22 cellular contexts compared by ENCODE assay signal in genomic region chr2:231276986-231277385, GRCh38.
"Had no signal": no experiment of that assay in that cellular context is flagged by ENCODE, and none has a peak within 500 bp of the region (broad histone marks: within the 10 kb centered on the region; RNA-seq: fewer than 3 reads in every experiment).

No MANE protein-coding gene starts in this region.

- H3K27me3 Mint-ChIP-seq: activated naive CD8-positive, alpha-beta T cell treated with anti-CD3 and anti-CD28 coated beads for 36 hours had no signal

- DNase-seq: activated CD4-positive, CD25-positive, alpha-beta regulatory T cell treated with anti-CD3 and anti-CD28 coated beads, Interleukin-2, amount 50 U/mL, for 72 hours; activated CD8-positive, alpha-beta memory T cell treated with anti-CD3 and anti-CD28 coated beads, Interleukin-2, amount 50 U/mL, for 4 hours; activated naive CD8-positive, alpha-beta T cell treated with anti-CD3 and anti-CD28 coated beads for 36 hours; activated T-cell treated with anti-CD3 and anti-CD28 coated beads, Interleukin-2, amount 50 U/mL, for 1 hour; caudate nucleus; IMR-90; Kasumi-1; KBM-7; NCI-H1105 treated with DMSO at 0.1 percent for 48 hours; NCI-H1436 treated with DMSO at 0.1 percent for 48 hours; NCI-H187; NCI-H2081; NCI-H510A treated with DMSO at 0.1 percent for 48 hours; NCI-H69; NK-92 treated with Interleukin-12 subunit alpha and Interleukin-12 subunit beta, amount 100 ng/mL, for 24 hours; OCI-M1; RPMI8226; T-cell had no signal

- H3K9me3 Mint-ChIP-seq: activated naive CD8-positive, alpha-beta T cell treated with anti-CD3 and anti-CD28 coated beads for 36 hours; T-cell had no signal

- H3K4me1 Mint-ChIP-seq: activated naive CD8-positive, alpha-beta T cell treated with anti-CD3 and anti-CD28 coated beads for 36 hours; T-cell had no signal

- H3K9me3 ChIP-seq: breast epithelium had no signal

- H3K4me1 ChIP-seq: breast epithelium had no signal

- H3K36me3 Mint-ChIP-seq: activated naive CD8-positive, alpha-beta T cell treated with anti-CD3 and anti-CD28 coated beads for 36 hours; T-cell had no signal

- ATAC-seq: Panc1, Right ventricle myocardium inferior, T-cell had no signal

- H3K27ac Mint-ChIP-seq: activated naive CD8-positive, alpha-beta T cell treated with anti-CD3 and anti-CD28 coated beads for 36 hours; T-cell had no signal

- H3K4me3 Mint-ChIP-seq: activated naive CD8-positive, alpha-beta T cell treated with anti-CD3 and anti-CD28 coated beads for 36 hours; T-cell had no signal

- H3K27me3 ChIP-seq: breast epithelium had no signal

- H3K4me3 ChIP-seq: breast epithelium, SK-N-MC had no signal

- H3K27ac ChIP-seq: breast epithelium, SK-N-MC had no signal
